24 cellular contexts compared by ENCODE assay signal in the genomic region with DNA sequence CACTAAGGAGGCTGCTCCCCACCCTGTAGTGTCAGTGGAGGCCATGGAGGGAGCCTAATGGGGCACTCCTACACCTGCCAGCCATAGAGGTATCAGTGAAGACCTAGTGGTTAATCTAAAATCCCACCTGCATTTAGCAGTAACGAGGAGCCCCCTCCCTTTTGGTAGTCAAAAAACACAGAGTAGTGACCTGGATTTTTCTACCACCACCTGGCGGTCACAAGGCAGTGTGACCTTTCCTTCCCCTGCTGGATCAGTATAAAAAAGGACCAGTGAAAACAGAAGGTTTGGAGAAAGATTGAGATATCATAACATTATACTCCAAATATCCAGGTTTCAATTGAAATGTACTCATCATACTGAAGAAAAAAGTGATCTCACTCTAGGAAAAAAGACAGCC.
DNase-seq lines count a peak whose midpoint lies in the region; ATAC-seq, FAIRE-seq and TF ChIP-seq lines count a peak whose summit lies in the region.
"Had no signal": no experiment of that assay in that cellular context is flagged by ENCODE, and none has a peak within 500 bp of the region (broad histone marks: within the 10 kb centered on the region; RNA-seq: fewer than 3 reads in every experiment).

No MANE protein-coding gene starts in this region.

- no peak for TF ChIP-seq EP300 in K562 (IDR thresholded peaks at IDR 0.05; ENCODE audit: low read length)

- no peaks in the 10 kb centered on the region for H3F3A ChIP-seq in PC-3 (ENCODE audit: low read length, unreplicated experiment)

- H4K8ac ChIP-seq in H9 (replicated peaks; ENCODE audit: insufficient read length, low read depth, low read length) (no peak overlapping the region), mesendoderm (ENCODE audit: low read depth, low read length) (no peak overlapping the region)

- peaks cover 3 to 4% of the 10 kb centered on the region in 2 experiments; a peak in 3 of 4 replicates for H3K4me1 Mint-ChIP-seq in H9

- H3K4ac ChIP-seq in H9 (ENCODE audit: low read depth, low read length) (no peak overlapping the region), mesendoderm (ENCODE audit: low read depth, low read length) (no peak overlapping the region)

- H2BK12ac ChIP-seq in H9 (ENCODE audit: insufficient read length, low read depth, low read length), result no peak overlapping the region

- H3K4me2 ChIP-seq in H9 (ENCODE audit: insufficient read depth, insufficient read length, low read length), result no peak overlapping the region
- H3K4me2 ChIP-seq in K562 (ENCODE audit: insufficient read depth, low read length), result no peak overlapping the region
- no peak overlapping the region for H3K4me2 ChIP-seq in mesendoderm (ENCODE audit: low read length)
- H3K4me2 ChIP-seq in PC-3 (ENCODE audit: low read length), result no peak overlapping the region
- H3K4me2 ChIP-seq: A549 had no signal

- no peak overlapping the region for H4K5ac ChIP-seq in H9 (ENCODE audit: insufficient read length, low read depth, low read length)
- no peak overlapping the region for H4K5ac ChIP-seq in mesendoderm (ENCODE audit: low read length)

- POLR2A ChIA-PET in K562 (lab: Yijun Ruan, JAX), result no interaction called here
- POLR2A ChIA-PET in PC-3 (lab: Charles Lee; ENCODE audit: unreplicated experiment), result no interaction called here

- H3K9me3 ChIP-seq in H9 (ENCODE audit: control insufficient read depth, low read depth, low read length) (no peaks in the 10 kb centered on the region), K562 (replicated peaks; ENCODE audit: control insufficient read depth, insufficient read depth, low read depth, low read length) (no peaks in the 10 kb centered on the region; the same call in 1 of the 2 replicates), PC-3 (ENCODE audit: low read length) (no peaks in the 10 kb centered on the region)
- H3K9me3 ChIP-seq: A549 had no signal

- H3K4me3 ChIP-seq in GM12864 (ENCODE audit: low read depth, low read length), result no peak overlapping the region
- H3K4me3 ChIP-seq in K562, result no peak overlapping the region
- H3K4me3 ChIP-seq in mesendoderm (ENCODE audit: low read length), result no peak overlapping the region
- no peak overlapping the region for H3K4me3 ChIP-seq in PC-3 (ENCODE audit: low read length)
- H3K4me3 ChIP-seq: A549, MG63 had no signal

- WGBS in H9 (ENCODE audit: extremely low coverage, insufficient read length, low lambda C conversion rate), result no CpG with 5 or more reads among the region's 2 CpGs
- 4% methylated on average over 2 of the region's 2 CpGs for WGBS in K562 (ENCODE audit: insufficient coverage, low coverage, missing lambda C conversion rate)
- WGBS in mesendoderm (ENCODE audit: extremely low coverage, insufficient coverage, low lambda C conversion rate), result no CpG with 5 or more reads among the region's 2 CpGs

- H3K79me1 ChIP-seq in H9 (ENCODE audit: insufficient read depth, low read depth, low read length, poor library complexity, severe bottlenecking) (no peaks in the 10 kb centered on the region), mesendoderm (ENCODE audit: low read length) (no peaks in the 10 kb centered on the region)

- H2BK120ac ChIP-seq in H9 (ENCODE audit: low read depth, low read length, poor library complexity, severe bottlenecking) (no peak overlapping the region), mesendoderm (ENCODE audit: low read depth, low read length) (no peak overlapping the region)

- H3K56ac ChIP-seq in H9 (ENCODE audit: insufficient read length, low read depth, low read length), result no peak overlapping the region
- no peak overlapping the region for H3K56ac ChIP-seq in mesendoderm (ENCODE audit: low read length)

- H3K27me3 ChIP-seq in H9 (ENCODE audit: insufficient read depth, low read length) (no peaks in the 10 kb centered on the region), K562 (ENCODE audit: control insufficient read depth in 2 of 2, insufficient read depth in 2 of 2, low read length in 2 of 2) (no peaks in the 10 kb centered on the region), mesendoderm (ENCODE audit: insufficient read depth, low read length, poor library complexity) (no peaks in the 10 kb centered on the region), PC-3 (ENCODE audit: low read length) (no peaks in the 10 kb centered on the region)
- H3K27me3 ChIP-seq: MG63 had no signal

- H3K9me3 Mint-ChIP-seq in H9, result peaks cover 14 to 17% of the 10 kb centered on the region in 2 experiments; a peak in 4 of 5 replicates
- H3K9me3 Mint-ChIP-seq: T-helper 1 cell treated with Interleukin-12 subunit alpha and Interleukin-12 subunit beta and Interleukin-4 antibody, amounts not matched to agents 30 μg/mL and 1 μg/mL, for 36 hours had no signal

- ATAC-seq in K562 (no peak), PC-3 (no peak), GM18909 (IDR thresholded peaks at IDR 0.05; ENCODE audit: poor library complexity, unreplicated experiment) (no peak)
- ATAC-seq: A549; CD8-positive, alpha-beta T cell; Panc1 had no signal

- H3K9me1 ChIP-seq in K562 (ENCODE audit: control insufficient read depth, insufficient read depth, low read length), result no peaks in the 10 kb centered on the region

- H3K79me2 ChIP-seq in H9 (ENCODE audit: insufficient read depth, low read length) (no peaks in the 10 kb centered on the region), K562 (ENCODE audit: control insufficient read depth, insufficient read depth, low read length) (no peaks in the 10 kb centered on the region), mesendoderm (ENCODE audit: control insufficient read depth, insufficient read depth, low read length) (no peaks in the 10 kb centered on the region), PC-3 (ENCODE audit: low read length) (no peaks in the 10 kb centered on the region)

- H3K4me3 Mint-ChIP-seq in H9, result no peak overlapping the region
- H3K4me3 Mint-ChIP-seq: CD8-positive, alpha-beta T cell; T-helper 1 cell treated with Interleukin-12 subunit alpha and Interleukin-12 subunit beta and Interleukin-4 antibody, amounts not matched to agents 30 μg/mL and 1 μg/mL, for 36 hours had no signal

- TF ChIP-seq CTCF in GM12864 (IDR thresholded peaks at IDR 0.05; ENCODE audit: low read depth, low read length, missing control alignments) (peak; percentile 1), H9 (conservative IDR thresholded peaks at IDR 0.05) (peak; percentile 59), K562 (IDR thresholded peaks at IDR 0.05 in 2 of 3, conservative IDR thresholded peaks at IDR 0.05 in 1 of 3; ENCODE audit: insufficient read depth in 2 of 3, low read depth in 1 of 3, low read length in 3 of 3) (no peak), PC-3 (conservative IDR thresholded peaks at IDR 0.05; ENCODE audit: low read depth, low read length) (no peak; the same call in 1 of the 2 replicates)

- H3K23ac ChIP-seq in H9 (ENCODE audit: insufficient read length, low read depth, low read length) (no peak overlapping the region), mesendoderm (ENCODE audit: low read length) (no peak overlapping the region)

- no TSS peak for BruUV-seq in K562 (replicated peaks; lab: Mats Ljungman, UMichigan)
- BruUV-seq in PC-3 (replicated peaks; lab: Mats Ljungman, UMichigan), result no TSS peak

- intact Hi-C loops in K562 (cut with micrococcal nuclease) (no loop called here), PC-3 (cut with micrococcal nuclease) (no loop called here)

- H4K20me1 ChIP-seq in H9 (ENCODE audit: control insufficient read depth, insufficient read depth, insufficient read length) (no peaks in the 10 kb centered on the region), K562 (replicated peaks; ENCODE audit: control insufficient read depth, insufficient read depth, low read length) (no peaks in the 10 kb centered on the region), PC-3 (ENCODE audit: low read length) (no peaks in the 10 kb centered on the region)

- H3K36me3 Mint-ChIP-seq in H9 (ENCODE audit: insufficient read depth in 1 of 3, low read depth in 3 of 3), result peaks cover 11 to 15% (median 12%) of the 10 kb centered on the region in 3 experiments
- H3K36me3 Mint-ChIP-seq: CD8-positive, alpha-beta T cell had no signal

- no peak overlapping the region for H3K18ac ChIP-seq in H9 (ENCODE audit: insufficient read length, low read depth, low read length)
- no peak overlapping the region for H3K18ac ChIP-seq in mesendoderm (ENCODE audit: low read length)

- H3K4me1 ChIP-seq in H9 (ENCODE audit: insufficient read depth, low read length) (no peaks in the 10 kb centered on the region), K562 (replicated peaks in 1 of 2; ENCODE audit: control insufficient read depth in 2 of 2, insufficient read depth in 2 of 2, low read length in 2 of 2) (no peaks in the 10 kb centered on the region), mesendoderm (ENCODE audit: control insufficient read depth, low read depth, low read length) (no peaks in the 10 kb centered on the region), PC-3 (ENCODE audit: insufficient read depth, low read length) (no peaks in the 10 kb centered on the region)
- H3K4me1 ChIP-seq: A549, Caco-2 had no signal

- H4K91ac ChIP-seq in H9 (ENCODE audit: insufficient read length, low read depth, low read length), result no peak overlapping the region

- no peak for TF ChIP-seq RAD21 in K562 (CRISPR knock-in tag; conservative IDR thresholded peaks at IDR 0.05 in 1 of 2, IDR thresholded peaks at IDR 0.05 in 1 of 2)

- H3K27me3 Mint-ChIP-seq in H9 (ENCODE audit: low read depth), result no peaks in the 10 kb centered on the region

- CTCF ChIA-PET in K562 (lab: Yijun Ruan, JAX; ENCODE audit: low intra/inter-chr PET ratio) (no interaction called here), PC-3 (lab: Charles Lee) (no interaction called here)

- no peak overlapping the region for H3T11ph ChIP-seq in H9 (ENCODE audit: low read length)

- no peak overlapping the region; a peak in 1 of 7 replicates for H3K27ac Mint-ChIP-seq in H9
- H3K27ac Mint-ChIP-seq: CD8-positive, alpha-beta T cell; T-helper 1 cell treated with Interleukin-12 subunit alpha and Interleukin-12 subunit beta and Interleukin-4 antibody, amounts not matched to agents 30 μg/mL and 1 μg/mL, for 36 hours had no signal

- H2BK15ac ChIP-seq in H9 (ENCODE audit: low read depth, low read length) (no peak overlapping the region), mesendoderm (replicated peaks; ENCODE audit: low read depth) (no peak overlapping the region)

- H2AK5ac ChIP-seq in H9 (ENCODE audit: insufficient read length, low read length) (no peak overlapping the region), mesendoderm (ENCODE audit: low read length) (no peak overlapping the region)

- H2AFZ ChIP-seq in H9 (ENCODE audit: low read length) (no peak overlapping the region), K562 (ENCODE audit: low read depth, low read length) (no peak overlapping the region), PC-3 (ENCODE audit: low read length) (no peak overlapping the region)

- H3K27ac ChIP-seq in H9 (ENCODE audit: insufficient read length, low read depth, low read length), result no peak overlapping the region
- no peak overlapping the region for H3K27ac ChIP-seq in K562 (ENCODE audit: extremely low read depth, low read depth, low read length)
- H3K27ac ChIP-seq in mesendoderm (ENCODE audit: low read depth, low read length), result no peak overlapping the region
- H3K27ac ChIP-seq in PC-3 (ENCODE audit: low read length), result no peak overlapping the region
- H3K27ac ChIP-seq: A549, HL-60, RWPE1 had no signal

- H2BK5ac ChIP-seq in H9 (ENCODE audit: insufficient read length, low read length), result no peak overlapping the region
- no peak overlapping the region for H2BK5ac ChIP-seq in mesendoderm (ENCODE audit: low read length)

- H3K9ac ChIP-seq in H9 (ENCODE audit: extremely low read depth, insufficient read length, low read length), result no peak overlapping the region
- H3K9ac ChIP-seq in K562 (ENCODE audit: insufficient read depth in 1 of 2, low read depth in 2 of 2, low read length in 2 of 2), result no peak overlapping the region
- H3K9ac ChIP-seq in mesendoderm (ENCODE audit: low read length), result no peak overlapping the region
- no peak overlapping the region for H3K9ac ChIP-seq in PC-3 (ENCODE audit: low read length)

- no peak for TF ChIP-seq POLR2A in K562 (conservative IDR thresholded peaks at IDR 0.05)

- no peaks in the 10 kb centered on the region for H3K9me2 ChIP-seq in PC-3 (replicated peaks; ENCODE audit: low read length)

- H3K14ac ChIP-seq in H9 (ENCODE audit: insufficient read depth, low read length), result no peak overlapping the region

- FAIRE-seq in K562 (lab: Jason Lieb, UNC), result no peak
- FAIRE-seq: A549 had no signal

- H2BK20ac ChIP-seq in H9 (ENCODE audit: low read depth, low read length, poor library complexity, severe bottlenecking), result no peak overlapping the region

- DNase-seq in GM12864 (ENCODE audit: low read depth) (no peak), H9 (no peak), K562 (ENCODE audit: extremely low read depth in 1 of 4, low spot score in 3 of 4) (no peak), mesendoderm (peak; percentile 58), ACHN (no peak), PC-3 (no peak)
- DNase-seq: C1 segment of cervical spinal cord; Caco-2; CD8-positive, alpha-beta T cell; DND-41; GOT3; Kasumi-1; MG63; NCI-H1105 treated with DMSO at 0.1 percent for 48 hours; NCI-H2029; NCI-H526 treated with DMSO at 0.1 percent for 48 hours; SHP77; SW 1271 had no signal

- no peaks in the 10 kb centered on the region for H3K23me2 ChIP-seq in H9 (ENCODE audit: insufficient read length, low read depth, low read length, poor library complexity, severe bottlenecking)

- no peaks in the 10 kb centered on the region for H3K36me3 ChIP-seq in K562 (ENCODE audit: control insufficient read depth, insufficient read depth, low read length)
- no peaks in the 10 kb centered on the region for H3K36me3 ChIP-seq in mesendoderm (ENCODE audit: control insufficient read depth, insufficient read depth, low read length)
- no peaks in the 10 kb centered on the region for H3K36me3 ChIP-seq in PC-3 (ENCODE audit: low read depth, low read length)
- H3K36me3 ChIP-seq: MG63 had no signal

- in situ Hi-C loops in K562 (cut with MboI) (no loop called here), ACHN (cut with HindIII; ENCODE audit: low pct_ligation_motif_present, low pct_unique_long_range_greater_than_20kb, low sequenced_read_pairs) (no loop called here)

Comparison
In these comparisons a context has a peak if more than half of its experiments do, and no peak if none do; other contexts are left out.
1. CTCF ChIP-seq: peak in GM12864 (single experiment) and H9 (single experiment); none in K562 (0 of 3) and PC-3 (single experiment).